Comparison of ENCODE assay signal across 14 cellular contexts in the genomic region with DNA sequence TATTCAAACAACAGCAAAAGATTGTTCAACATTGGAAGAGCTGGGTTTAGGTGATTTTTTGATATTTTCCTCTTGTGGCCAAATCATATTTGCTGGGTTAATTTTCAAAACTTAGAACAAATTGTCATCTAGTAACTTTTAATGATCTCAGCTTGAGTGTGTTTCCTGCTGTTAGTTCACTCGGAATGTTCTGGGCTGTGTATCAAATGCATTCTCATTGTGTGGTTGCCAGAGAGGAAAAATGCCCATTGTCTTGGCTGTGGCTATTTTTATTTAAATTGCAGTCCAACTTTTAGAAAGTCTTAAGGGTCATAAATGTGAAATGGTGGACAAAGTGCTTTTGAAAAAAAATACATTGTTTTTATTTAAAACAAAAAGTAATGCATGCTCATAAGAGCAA.
A peak's percentile ranks its signal among the peaks of the same experiment; 100 is the strongest.
DNase-seq lines count a peak whose midpoint lies in the region; ATAC-seq, FAIRE-seq and TF ChIP-seq lines count a peak whose summit lies in the region.
"Had no signal": no experiment of that assay in that cellular context is flagged by ENCODE, and none has a peak within 500 bp of the region (broad histone marks: within the 10 kb centered on the region; RNA-seq: fewer than 3 reads in every experiment).

No MANE protein-coding gene starts in this region.

- intact Hi-C loops in endothelial cell of umbilical vein (cut with micrococcal nuclease) = loop anchor here (2.0 to 5.0 kb wide), 3 partner anchors 258 to 1117 kb away; no protein-coding TSS in a partner anchor
- intact Hi-C loops in left lung (cut with DNase I) = no loop called here

- H3K9me1 ChIP-seq in endothelial cell of umbilical vein (replicated peaks; ENCODE audit: control insufficient read depth, extremely low read depth, insufficient read depth, low read length) = no peaks in the 10 kb centered on the region

- no peak for ATAC-seq in left lung
- ATAC-seq: activated naive CD4-positive, alpha-beta T cell treated with anti-CD3 and anti-CD28 coated beads, Interleukin-2, amount 50 U/mL, for 72 hours; HCT116; natural killer cell treated with Interleukin-12 subunit alpha and Interleukin-12 subunit beta and Interleukin-15 and Interleukin-18, amount 100 ng/mL, for 72 hours; stimulated activated effector memory CD8-positive, alpha-beta T cell treated with anti-CD3 and anti-CD28 coated beads, Interleukin-12 subunit alpha, Interleukin-12 subunit beta, amount 100 ng/mL, for 72 hours had no signal

- H2AFZ ChIP-seq in endothelial cell of umbilical vein (ENCODE audit: low read depth, low read length) = peak overlapping the region; percentile 10

- H3K27ac ChIP-seq in HUES6 (ENCODE audit: low read depth, low read length) = no peak overlapping the region
- peak overlapping the region; percentile 61 for H3K27ac ChIP-seq in endothelial cell of umbilical vein (ENCODE audit: insufficient read depth, low read depth, low read length)
- H3K27ac ChIP-seq in left lung = peak overlapping the region; percentile 45 to 51
- H3K27ac ChIP-seq in subcutaneous abdominal adipose tissue (ENCODE audit: low read depth, low read length) = peak overlapping the region; percentile 81
- H3K27ac ChIP-seq: KMS-11 had no signal

- no peaks in the 10 kb centered on the region for H3K9me3 ChIP-seq in HUES6 (ENCODE audit: control insufficient read depth, insufficient read depth, low read depth, low read length)
- H3K9me3 ChIP-seq in endothelial cell of umbilical vein (replicated peaks; ENCODE audit: control insufficient read depth, insufficient read depth, low read length) = no peaks in the 10 kb centered on the region
- no peaks in the 10 kb centered on the region for H3K9me3 ChIP-seq in left lung
- no peaks in the 10 kb centered on the region for H3K9me3 ChIP-seq in subcutaneous abdominal adipose tissue (ENCODE audit: control insufficient read depth in 5 of 5, low read length in 5 of 5)

- TF ChIP-seq POLR2A in endothelial cell of umbilical vein (IDR thresholded peaks at IDR 0.05; ENCODE audit: low read depth, low read length) = peak; percentile 32

- H3K4me2 ChIP-seq in endothelial cell of umbilical vein (ENCODE audit: insufficient read depth, low read length) = peak overlapping the region; percentile 23
- H3K4me2 ChIP-seq: KMS-11 had no signal

- no peaks in the 10 kb centered on the region for H4K20me1 ChIP-seq in endothelial cell of umbilical vein (replicated peaks; ENCODE audit: control insufficient read depth, extremely low read depth, insufficient read depth, low read length)

- H3K4me1 ChIP-seq in HUES6 (ENCODE audit: control insufficient read depth, insufficient read depth, low read length) = peaks cover 25% of the 10 kb centered on the region
- peaks cover 24% of the 10 kb centered on the region for H3K4me1 ChIP-seq in endothelial cell of umbilical vein (ENCODE audit: control insufficient read depth, extremely low read depth, insufficient read depth, low read length)
- peaks cover 3 to 11% of the 10 kb centered on the region in 2 donors for H3K4me1 ChIP-seq in left lung
- H3K4me1 ChIP-seq in subcutaneous abdominal adipose tissue (ENCODE audit: control insufficient read depth in 5 of 5, insufficient read depth in 5 of 5, low read length in 5 of 5) = peaks cover 5 to 53% (median 23%) of the 10 kb centered on the region in 5 donors

- no TSS peak for BruUV-seq in endothelial cell of umbilical vein (replicated peaks; lab: Mats Ljungman, UMichigan)

- H3K9ac ChIP-seq in HUES6 (ENCODE audit: low read length) (no peak overlapping the region), endothelial cell of umbilical vein (replicated peaks; ENCODE audit: extremely low read depth, insufficient read depth, low read length) (no peak overlapping the region), subcutaneous abdominal adipose tissue (ENCODE audit: low read length in 5 of 5) (no peak overlapping the region)
- H3K9ac ChIP-seq: KMS-11 had no signal

- H3K27me3 ChIP-seq in HUES6 (ENCODE audit: control insufficient read depth, insufficient read depth, low read length) (0 out of 2 replicates have a peak, but pooled peaks cover 3% of the 10 kb centered on the region), endothelial cell of umbilical vein (ENCODE audit: control insufficient read depth in 2 of 2, insufficient read depth in 2 of 2, low read length in 2 of 2) (no peaks in the 10 kb centered on the region), left lung (no peaks in the 10 kb centered on the region), subcutaneous abdominal adipose tissue (ENCODE audit: control insufficient read depth in 5 of 5, insufficient read depth in 4 of 5, low read length in 5 of 5) (peaks cover 0 to 2% (median 0%) of the 10 kb centered on the region in 5 donors)

- H3K36me3 ChIP-seq in HUES6 (ENCODE audit: control insufficient read depth, insufficient read depth, low read length) (no peaks in the 10 kb centered on the region), endothelial cell of umbilical vein (ENCODE audit: control insufficient read depth in 2 of 2, extremely low read depth in 1 of 2, insufficient read depth in 2 of 2, low read length in 2 of 2) (no peaks in the 10 kb centered on the region), left lung (no peaks in the 10 kb centered on the region), subcutaneous abdominal adipose tissue (ENCODE audit: control insufficient read depth in 5 of 5, insufficient read depth in 5 of 5, low read length in 5 of 5) (no peaks in the 10 kb centered on the region)

- FAIRE-seq in endothelial cell of umbilical vein (lab: Jason Lieb, UNC) = peak; percentile 90
- FAIRE-seq: D721Med had no signal

- dilution Hi-C loops in endothelial cell of umbilical vein (cut with MboI; ENCODE audit: extremely low pct_ligation_motif_present, low sequenced_read_pairs) = no loop called here

- H3K4me3 ChIP-seq in HUES6 (ENCODE audit: low read depth, low read length) (0 out of 2 replicates have a peak overlapping the region, but pooled peaks have one; percentile 11), endothelial cell of umbilical vein (replicated peaks in 1 of 3; ENCODE audit: insufficient read depth in 1 of 3, low read depth in 1 of 3, low read length in 3 of 3) (no peak overlapping the region), left lung (no peak overlapping the region), subcutaneous abdominal adipose tissue (ENCODE audit: low read depth in 1 of 5, low read length in 5 of 5) (no peak overlapping the region)

- no peaks in the 10 kb centered on the region for H3K79me2 ChIP-seq in endothelial cell of umbilical vein (ENCODE audit: control insufficient read depth, insufficient read depth, low read length)

- POLR2A ChIA-PET in endothelial cell of umbilical vein (lab: Charles Lee) = no interaction called here

- CTCF ChIA-PET in endothelial cell of umbilical vein (lab: Charles Lee) = interaction anchor here (0.8 to 1.1 kb wide), 5 partner anchors 25 to 131 kb away, joined by 3 to 5 read pairs (median 3); no protein-coding TSS in a partner anchor

- DNase-seq in endothelial cell of umbilical vein (ENCODE audit: low read depth, low spot score) = peak; percentile 97
- DNase-seq in left lung = no peak
- DNase-seq in mesenteric fat pad (ENCODE audit: low spot score) = no peak
- DNase-seq in stimulated activated CD4-positive, alpha-beta T cell treated with anti-CD3 and anti-CD28 coated beads, Interleukin-2, amount 100 ng/mL, for 48 hours = no peak
- DNase-seq in activated CD4-positive, alpha-beta T cell treated with anti-CD3 and anti-CD28 coated beads, Interleukin-2, amount 50 U/mL, for 48 hours = no peak
- no peak for DNase-seq in activated T-cell treated with anti-CD3 and anti-CD28 coated beads, Interleukin-2, amount 50 U/mL, for 1 hour

- TF ChIP-seq CTCF in endothelial cell of umbilical vein (IDR thresholded peaks at IDR 0.05; ENCODE audit: extremely low read depth in 1 of 2, insufficient read depth in 1 of 2, low read depth in 1 of 2, low read length in 2 of 2) (no peak), left lung (IDR thresholded peaks at IDR 0.05) (no peak)

TF ChIP-seq in endothelial cell of umbilical vein, 7 proteins besides CTCF, POLR2A, EP300 and RAD21:
- TF ChIP-seq FOS (IDR thresholded peaks at IDR 0.05; ENCODE audit: borderline replicate concordance, insufficient read depth, low read length) = peak; percentile 78
- TF ChIP-seq MYC (IDR thresholded peaks at IDR 0.05; ENCODE audit: low read depth, low read length) = no peak
- TF ChIP-seq JUN (IDR thresholded peaks at IDR 0.05; ENCODE audit: borderline replicate concordance, insufficient read depth, insufficient read length, low read depth) = peak; percentile 70
- TF ChIP-seq POLR2AphosphoS5 (IDR thresholded peaks at IDR 0.05; ENCODE audit: insufficient read depth, low read depth, low read length) = peak; percentile 57
